In the genomic region with DNA sequence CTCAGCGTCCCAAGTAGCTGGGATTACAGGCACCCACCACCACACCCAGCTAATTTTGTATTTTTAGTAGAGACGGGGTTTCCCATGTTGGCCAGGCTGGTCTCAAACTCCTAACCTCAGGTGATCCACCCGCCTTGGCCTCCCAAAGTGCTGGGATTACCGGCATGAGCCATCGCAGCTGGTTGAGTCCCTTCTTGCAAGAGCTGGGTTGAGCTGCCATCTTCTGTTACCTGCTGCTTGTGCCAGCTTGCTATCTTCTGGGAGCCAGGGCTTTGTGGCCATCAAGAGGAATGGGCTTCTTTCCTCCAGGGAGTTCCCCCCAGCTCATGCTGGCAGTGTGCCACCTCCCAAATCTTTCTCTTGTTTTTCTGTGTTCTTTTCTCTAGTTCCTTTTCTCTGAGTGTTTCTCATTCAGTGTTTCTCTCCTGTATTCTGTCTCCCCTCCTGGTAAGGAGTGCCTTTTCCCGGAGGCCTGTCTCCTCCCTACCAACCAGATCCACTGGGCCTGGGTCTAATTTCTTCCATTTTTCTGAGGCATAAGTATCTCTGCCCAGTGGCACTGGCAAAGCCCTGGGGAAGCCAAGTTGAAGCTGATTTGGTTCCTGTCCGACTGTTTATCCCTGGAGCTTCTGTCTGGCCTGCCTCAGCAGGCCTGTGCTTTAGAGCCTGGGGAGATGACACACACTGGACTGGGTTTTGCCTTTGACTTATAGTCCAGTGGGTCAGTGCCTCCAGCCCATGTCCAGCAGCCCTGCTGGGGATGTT, we compare ENCODE assay signal across 19 cellular contexts. TPM values are rescaled to one million over a fixed set of nuclear protein-coding genes. Genes with fewer than 3 reads are reported as not detected.
A peak's percentile ranks its signal among the peaks of the same experiment; 100 is the strongest.
DNase-seq lines count a peak whose midpoint lies in the region; ATAC-seq and TF ChIP-seq lines count a peak whose summit lies in the region.
"Had no signal": no experiment of that assay in that cellular context is flagged by ENCODE, and none has a peak within 500 bp of the region (broad histone marks: within the 10 kb centered on the region; RNA-seq: fewer than 3 reads in every experiment).

No MANE protein-coding gene starts in this region.

- H3K9me3 Mint-ChIP-seq in activated naive CD8-positive, alpha-beta T cell (ENCODE audit: low read depth), result no peaks in the 10 kb centered on the region
- H3K9me3 Mint-ChIP-seq in activated naive CD8-positive, alpha-beta T cell treated with anti-CD3 and anti-CD28 coated beads for 36 hours, result no peaks in the 10 kb centered on the region
- no peaks in the 10 kb centered on the region for H3K9me3 Mint-ChIP-seq in activated CD8-positive, alpha-beta T cell treated with anti-CD3 and anti-CD28 coated beads, Interleukin-2, amount 10 ng/mL, durations not matched to agents 7 days and 5 days (ENCODE audit: insufficient read depth)

- CTCF ChIA-PET in activated CD8-positive, alpha-beta T cell treated with anti-CD3 and anti-CD28 coated beads, Interleukin-2, amount 10 ng/mL, durations not matched to agents 7 days and 5 days (lab: Charles Lee), result interaction anchor here (1.3 kb wide), 1 partner anchor 28 kb away, joined by 3 read pairs; no protein-coding TSS in a partner anchor
- CTCF ChIA-PET in GM10248 (lab: Yijun Ruan, JAX), result interaction anchor here (0.8 to 1.4 kb wide), 2 partner anchors 10 to 33 kb away, joined by 3 read pairs; no protein-coding TSS in a partner anchor

- peaks cover 8% of the 10 kb centered on the region; the same call in 1 of the 2 replicates for H4K20me1 ChIP-seq in MM.1S (ENCODE audit: insufficient read depth, low read length)

- peaks cover 76% of the 10 kb centered on the region for H3K79me2 ChIP-seq in MM.1S (ENCODE audit: low read length)

- TF ChIP-seq CTCF in upper lobe of right lung (IDR thresholded peaks at IDR 0.05) (no peak), GM10248 (IDR thresholded peaks at IDR 0.05; ENCODE audit: control extremely low read depth, extremely low read depth, low read depth, missing control alignments) (no peak), MM.1S (IDR thresholded peaks at IDR 0.05; ENCODE audit: low read length) (no peak)

- intact Hi-C loops in upper lobe of right lung (cut with DNase I), result no loop called here

- H3K36me3 ChIP-seq in upper lobe of right lung (peaks cover 54% of the 10 kb centered on the region), MM.1S (replicated peaks; ENCODE audit: insufficient read depth, low read length) (peaks cover 4% of the 10 kb centered on the region; the same call in 1 of the 2 replicates)

- H3K4me1 ChIP-seq in upper lobe of right lung, result peaks cover 29% of the 10 kb centered on the region
- H3K4me1 ChIP-seq in MM.1S (ENCODE audit: low read length), result peaks cover 23% of the 10 kb centered on the region

- ATAC-seq in activated CD8-positive, alpha-beta T cell treated with anti-CD3 and anti-CD28 coated beads, Interleukin-2, amount 10 ng/mL, durations not matched to agents 7 days and 5 days, result no peak
- no peak for ATAC-seq in left lobe of liver
- ATAC-seq in upper lobe of right lung, result no peak
- ATAC-seq: pancreas had no signal

- H3K36me3 Mint-ChIP-seq in activated naive CD8-positive, alpha-beta T cell, result peaks cover 11% of the 10 kb centered on the region
- peaks cover 63% of the 10 kb centered on the region for H3K36me3 Mint-ChIP-seq in activated naive CD8-positive, alpha-beta T cell treated with anti-CD3 and anti-CD28 coated beads for 36 hours
- H3K36me3 Mint-ChIP-seq in activated CD8-positive, alpha-beta T cell treated with anti-CD3 and anti-CD28 coated beads, Interleukin-2, amount 10 ng/mL, durations not matched to agents 7 days and 5 days (ENCODE audit: low read depth), result peaks cover 54% of the 10 kb centered on the region

- H3K27ac ChIP-seq in upper lobe of right lung (no peak overlapping the region), MM.1S (ENCODE audit: low read length) (no peak overlapping the region)
- H3K27ac ChIP-seq: pancreas had no signal

- H3K27ac Mint-ChIP-seq in activated naive CD8-positive, alpha-beta T cell, result no peak overlapping the region
- H3K27ac Mint-ChIP-seq in activated naive CD8-positive, alpha-beta T cell treated with anti-CD3 and anti-CD28 coated beads for 36 hours, result no peak overlapping the region
- H3K27ac Mint-ChIP-seq in activated CD8-positive, alpha-beta T cell treated with anti-CD3 and anti-CD28 coated beads, Interleukin-2, amount 10 ng/mL, durations not matched to agents 7 days and 5 days, result peak overlapping the region; percentile 58

- no peaks in the 10 kb centered on the region for H3K27me3 Mint-ChIP-seq in activated naive CD8-positive, alpha-beta T cell
- H3K27me3 Mint-ChIP-seq in activated naive CD8-positive, alpha-beta T cell treated with anti-CD3 and anti-CD28 coated beads for 36 hours, result no peaks in the 10 kb centered on the region
- H3K27me3 Mint-ChIP-seq in activated CD8-positive, alpha-beta T cell treated with anti-CD3 and anti-CD28 coated beads, Interleukin-2, amount 10 ng/mL, durations not matched to agents 7 days and 5 days (ENCODE audit: low read depth), result no peaks in the 10 kb centered on the region

- no peaks in the 10 kb centered on the region for H3K9me3 ChIP-seq in upper lobe of right lung
- no peaks in the 10 kb centered on the region for H3K9me3 ChIP-seq in MM.1S (replicated peaks; ENCODE audit: insufficient read depth, low read length)
- H3K9me3 ChIP-seq: pancreas, upper lobe of left lung had no signal

- no peaks in the 10 kb centered on the region for H3K27me3 ChIP-seq in upper lobe of right lung
- H3K27me3 ChIP-seq in MM.1S (replicated peaks; ENCODE audit: insufficient read depth, low read length), result no peaks in the 10 kb centered on the region
- H3K27me3 ChIP-seq: pancreas, upper lobe of left lung had no signal

- H2AFZ ChIP-seq in MM.1S (ENCODE audit: low read length), result no peak overlapping the region

- H3K4me3 ChIP-seq in upper lobe of right lung (no peak overlapping the region), MM.1S (ENCODE audit: low read length) (no peak overlapping the region)
- H3K4me3 ChIP-seq: pancreas, upper lobe of left lung had no signal

- no peaks in the 10 kb centered on the region for H3K9me2 ChIP-seq in MM.1S (replicated peaks; ENCODE audit: insufficient read depth, low read length)

- no peak overlapping the region for H3K4me2 ChIP-seq in MM.1S (ENCODE audit: low read depth, low read length)

- H3K4me1 Mint-ChIP-seq in activated naive CD8-positive, alpha-beta T cell (ENCODE audit: low read depth), result peaks cover 76% of the 10 kb centered on the region
- H3K4me1 Mint-ChIP-seq in activated naive CD8-positive, alpha-beta T cell treated with anti-CD3 and anti-CD28 coated beads for 36 hours, result peaks cover 62% of the 10 kb centered on the region
- H3K4me1 Mint-ChIP-seq in activated CD8-positive, alpha-beta T cell treated with anti-CD3 and anti-CD28 coated beads, Interleukin-2, amount 10 ng/mL, durations not matched to agents 7 days and 5 days (ENCODE audit: low read depth), result peaks cover 68% of the 10 kb centered on the region

- no peak for DNase-seq in activated naive CD8-positive, alpha-beta T cell treated with anti-CD3 and anti-CD28 coated beads for 36 hours
- DNase-seq in activated CD8-positive, alpha-beta T cell treated with anti-CD3 and anti-CD28 coated beads, Interleukin-2, amount 10 ng/mL, durations not matched to agents 7 days and 5 days, result no peak
- DNase-seq in left lobe of liver (ENCODE audit: low spot score), result peak; percentile 29
- peak; percentile 44 for DNase-seq in upper lobe of right lung
- DNase-seq in D341Med (ENCODE audit: low spot score), result no peak
- DNase-seq in GM10248 (ENCODE audit: extremely low spot score), result no peak
- no peak for DNase-seq in MM.1S
- DNase-seq: DND-41; mammary epithelial cell; NCI-H1436; NCI-H526; stimulated activated CD4-positive, alpha-beta T cell treated with anti-CD3 and anti-CD28 coated beads, Interleukin-12 subunit alpha, Interleukin-12 subunit beta, amount 100 ng/mL, for 4 hours; T1000; upper lobe of left lung had no signal

- H3K9ac ChIP-seq in MM.1S (ENCODE audit: low read length), result no peak overlapping the region

- H3K4me3 Mint-ChIP-seq in activated naive CD8-positive, alpha-beta T cell, result peak overlapping the region; percentile 52
- no peak overlapping the region for H3K4me3 Mint-ChIP-seq in activated naive CD8-positive, alpha-beta T cell treated with anti-CD3 and anti-CD28 coated beads for 36 hours
- H3K4me3 Mint-ChIP-seq in activated CD8-positive, alpha-beta T cell treated with anti-CD3 and anti-CD28 coated beads, Interleukin-2, amount 10 ng/mL, durations not matched to agents 7 days and 5 days, result no peak overlapping the region

- POLR2A ChIA-PET in activated CD8-positive, alpha-beta T cell treated with anti-CD3 and anti-CD28 coated beads, Interleukin-2, amount 10 ng/mL, durations not matched to agents 7 days and 5 days (lab: Charles Lee), result interaction anchor here (0.7 to 1.3 kb wide), 3 partner anchors 33 to 153 kb away, joined by 3 to 4 read pairs (median 3); a partner anchor contains a TSS
- POLR2A ChIA-PET in GM10248 (lab: Yijun Ruan, JAX), result no interaction called here

- H3F3A ChIP-seq in MM.1S (ENCODE audit: insufficient read depth, low read length), result peaks cover 20% of the 10 kb centered on the region; the same call in 1 of the 2 replicates

RNA-seq across cellular contexts. Expression of a gene that starts 3.7 kb away (rescaled TPM):
- total RNA-seq in activated naive CD8-positive, alpha-beta T cell treated with anti-CD3 and anti-CD28 coated beads for 36 hours, result 100 to 1,000 TPM; 131 to 136 TPM
- 100 to 1,000 TPM; 165 to 166 TPM for total RNA-seq in activated CD8-positive, alpha-beta T cell treated with anti-CD3 and anti-CD28 coated beads, Interleukin-2, amount 10 ng/mL, durations not matched to agents 7 days and 5 days
- total RNA-seq in left lobe of liver (38.9 TPM), upper lobe of right lung (93.7 TPM)

RNA-seq across cellular contexts. Expression of a gene that starts 17.2 kb away (rescaled TPM):
- under 1 TPM; 0.34 to 0.43 TPM for total RNA-seq in activated naive CD8-positive, alpha-beta T cell treated with anti-CD3 and anti-CD28 coated beads for 36 hours
- under 1 TPM; 0.34 to 0.68 TPM for total RNA-seq in activated CD8-positive, alpha-beta T cell treated with anti-CD3 and anti-CD28 coated beads, Interleukin-2, amount 10 ng/mL, durations not matched to agents 7 days and 5 days
- total RNA-seq in left lobe of liver, result not detected
- 1.1 TPM for total RNA-seq in upper lobe of right lung
- total RNA-seq: dermis microvascular lymphatic vessel endothelial cell, mammary epithelial cell had no signal

RNA-seq across cellular contexts. Expression of a gene that starts 34.1 kb away (rescaled TPM):
- 10 to 100 TPM; 32.5 to 35.2 TPM for total RNA-seq in activated naive CD8-positive, alpha-beta T cell treated with anti-CD3 and anti-CD28 coated beads for 36 hours
- 10 to 100 TPM; 37.3 to 37.9 TPM for total RNA-seq in activated CD8-positive, alpha-beta T cell treated with anti-CD3 and anti-CD28 coated beads, Interleukin-2, amount 10 ng/mL, durations not matched to agents 7 days and 5 days
- total RNA-seq in left lobe of liver, result 21.0 TPM
- 26.8 TPM for total RNA-seq in upper lobe of right lung

RNA-seq across cellular contexts. Expression of a gene that starts 50.5 kb away (rescaled TPM):
- not detected for total RNA-seq in activated naive CD8-positive, alpha-beta T cell treated with anti-CD3 and anti-CD28 coated beads for 36 hours
- not detected for total RNA-seq in activated CD8-positive, alpha-beta T cell treated with anti-CD3 and anti-CD28 coated beads, Interleukin-2, amount 10 ng/mL, durations not matched to agents 7 days and 5 days
- total RNA-seq in left lobe of liver (not detected), upper lobe of right lung (not detected)
- total RNA-seq: aorta, dermis microvascular lymphatic vessel endothelial cell, RPMI7951, upper lobe of left lung had no signal

RNA-seq across cellular contexts. Expression of a gene that starts 55.9 kb away (rescaled TPM):
- total RNA-seq in activated naive CD8-positive, alpha-beta T cell treated with anti-CD3 and anti-CD28 coated beads for 36 hours, result 10 to 100 TPM; 32.6 to 38.3 TPM
- total RNA-seq in activated CD8-positive, alpha-beta T cell treated with anti-CD3 and anti-CD28 coated beads, Interleukin-2, amount 10 ng/mL, durations not matched to agents 7 days and 5 days, result 10 to 100 TPM; 13.0 to 15.7 TPM
- total RNA-seq in left lobe of liver (9.4 TPM), upper lobe of right lung (272 TPM)

Comparison
In these comparisons a context has a peak if more than half of its experiments do, and no peak if none do; other contexts are left out.
1. DNase-seq: peak in left lobe of liver (single experiment) and upper lobe of right lung (single experiment); none in activated naive CD8-positive, alpha-beta T cell treated with anti-CD3 and anti-CD28 coated beads for 36 hours (single experiment), activated CD8-positive, alpha-beta T cell treated with anti-CD3 and anti-CD28 coated beads, Interleukin-2, amount 10 ng/mL, durations not matched to agents 7 days and 5 days (single experiment), D341Med (single experiment), GM10248 (single experiment) and MM.1S (single experiment).